In the genomic region with DNA sequence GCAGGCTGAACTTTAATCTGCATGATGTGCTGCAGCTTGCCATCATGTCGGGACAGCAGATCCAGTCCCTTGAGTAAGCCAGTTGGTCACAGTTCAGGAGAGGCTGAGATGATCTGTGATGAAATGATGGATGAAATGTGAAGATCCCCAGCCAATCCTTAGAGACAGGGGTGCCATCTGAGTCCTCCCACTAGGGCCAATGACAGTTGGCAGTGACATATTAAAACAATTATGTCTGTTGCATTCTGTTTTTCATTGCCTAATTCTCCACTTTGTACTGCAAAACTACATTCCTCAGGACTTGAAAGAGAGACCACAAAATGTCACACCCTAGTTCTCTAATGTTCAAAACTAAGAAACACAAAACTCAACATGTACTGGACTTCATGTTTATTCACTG, we compare ENCODE assay signal across 2 cellular contexts.
TF ChIP-seq lines count a peak whose summit lies in the region.

No MANE protein-coding gene starts in this region.

TF ChIP-seq in SK-N-SH, 30 proteins besides CTCF, POLR2A, EP300 and RAD21:
- TF ChIP-seq TCF12 (IDR thresholded peaks at IDR 0.05) (0 out of 2 replicates have a peak, but pooled peaks have one; percentile 15), SMC3 (IDR thresholded peaks at IDR 0.05; ENCODE audit: low read depth, low read length) (no peak)

TF ChIP-seq in SK-N-SH treated with all-trans-retinoic acid at 6 μM for 48 hours, 23 proteins besides CTCF, POLR2A, EP300 and RAD21:
- TF ChIP-seq GLIS3 (CRISPR knock-in tag; IDR thresholded peaks at IDR 0.05): no peak
- TF ChIP-seq CSDC2 (CRISPR knock-in tag; IDR thresholded peaks at IDR 0.05): no peak
- TF ChIP-seq, protein P1, sequence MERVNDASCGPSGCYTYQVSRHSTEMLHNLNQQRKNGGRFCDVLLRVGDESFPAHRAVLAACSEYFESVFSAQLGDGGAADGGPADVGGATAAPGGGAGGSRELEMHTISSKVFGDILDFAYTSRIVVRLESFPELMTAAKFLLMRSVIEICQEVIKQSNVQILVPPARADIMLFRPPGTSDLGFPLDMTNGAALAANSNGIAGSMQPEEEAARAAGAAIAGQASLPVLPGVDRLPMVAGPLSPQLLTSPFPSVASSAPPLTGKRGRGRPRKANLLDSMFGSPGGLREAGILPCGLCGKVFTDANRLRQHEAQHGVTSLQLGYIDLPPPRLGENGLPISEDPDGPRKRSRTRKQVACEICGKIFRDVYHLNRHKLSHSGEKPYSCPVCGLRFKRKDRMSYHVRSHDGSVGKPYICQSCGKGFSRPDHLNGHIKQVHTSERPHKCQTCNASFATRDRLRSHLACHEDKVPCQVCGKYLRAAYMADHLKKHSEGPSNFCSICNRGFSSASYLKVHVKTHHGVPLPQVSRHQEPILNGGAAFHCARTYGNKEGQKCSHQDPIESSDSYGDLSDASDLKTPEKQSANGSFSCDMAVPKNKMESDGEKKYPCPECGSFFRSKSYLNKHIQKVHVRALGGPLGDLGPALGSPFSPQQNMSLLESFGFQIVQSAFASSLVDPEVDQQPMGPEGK (CRISPR knock-in tag; IDR thresholded peaks at IDR 0.05; ENCODE audit: borderline replicate concordance): no peak
- TF ChIP-seq ISL1 (CRISPR knock-in tag; IDR thresholded peaks at IDR 0.05): no peak
- TF ChIP-seq ZFP30 (CRISPR knock-in tag; IDR thresholded peaks at IDR 0.05): no peak
- TF ChIP-seq TCF4 (CRISPR knock-in tag; IDR thresholded peaks at IDR 0.05; ENCODE audit: borderline replicate concordance): no peak
- no peak for TF ChIP-seq ESRRG (CRISPR knock-in tag; IDR thresholded peaks at IDR 0.05)
- no peak for TF ChIP-seq TOX (CRISPR knock-in tag; IDR thresholded peaks at IDR 0.05; ENCODE audit: borderline replicate concordance)
- TF ChIP-seq, protein P2, sequence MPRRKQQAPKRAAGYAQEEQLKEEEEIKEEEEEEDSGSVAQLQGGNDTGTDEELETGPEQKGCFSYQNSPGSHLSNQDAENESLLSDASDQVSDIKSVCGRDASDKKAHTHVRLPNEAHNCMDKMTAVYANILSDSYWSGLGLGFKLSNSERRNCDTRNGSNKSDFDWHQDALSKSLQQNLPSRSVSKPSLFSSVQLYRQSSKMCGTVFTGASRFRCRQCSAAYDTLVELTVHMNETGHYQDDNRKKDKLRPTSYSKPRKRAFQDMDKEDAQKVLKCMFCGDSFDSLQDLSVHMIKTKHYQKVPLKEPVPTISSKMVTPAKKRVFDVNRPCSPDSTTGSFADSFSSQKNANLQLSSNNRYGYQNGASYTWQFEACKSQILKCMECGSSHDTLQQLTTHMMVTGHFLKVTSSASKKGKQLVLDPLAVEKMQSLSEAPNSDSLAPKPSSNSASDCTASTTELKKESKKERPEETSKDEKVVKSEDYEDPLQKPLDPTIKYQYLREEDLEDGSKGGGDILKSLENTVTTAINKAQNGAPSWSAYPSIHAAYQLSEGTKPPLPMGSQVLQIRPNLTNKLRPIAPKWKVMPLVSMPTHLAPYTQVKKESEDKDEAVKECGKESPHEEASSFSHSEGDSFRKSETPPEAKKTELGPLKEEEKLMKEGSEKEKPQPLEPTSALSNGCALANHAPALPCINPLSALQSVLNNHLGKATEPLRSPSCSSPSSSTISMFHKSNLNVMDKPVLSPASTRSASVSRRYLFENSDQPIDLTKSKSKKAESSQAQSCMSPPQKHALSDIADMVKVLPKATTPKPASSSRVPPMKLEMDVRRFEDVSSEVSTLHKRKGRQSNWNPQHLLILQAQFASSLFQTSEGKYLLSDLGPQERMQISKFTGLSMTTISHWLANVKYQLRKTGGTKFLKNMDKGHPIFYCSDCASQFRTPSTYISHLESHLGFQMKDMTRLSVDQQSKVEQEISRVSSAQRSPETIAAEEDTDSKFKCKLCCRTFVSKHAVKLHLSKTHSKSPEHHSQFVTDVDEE (CRISPR knock-in tag; IDR thresholded peaks at IDR 0.05): no peak
- TF ChIP-seq SNAI2 (CRISPR knock-in tag; IDR thresholded peaks at IDR 0.05): no peak
- no peak for TF ChIP-seq ZNF8 (CRISPR knock-in tag; IDR thresholded peaks at IDR 0.05)
- TF ChIP-seq BACH2 (CRISPR knock-in tag; IDR thresholded peaks at IDR 0.05; ENCODE audit: borderline replicate concordance): no peak
- no peak for TF ChIP-seq ZC3H10 (CRISPR knock-in tag; IDR thresholded peaks at IDR 0.05)
- TF ChIP-seq, protein P3, sequence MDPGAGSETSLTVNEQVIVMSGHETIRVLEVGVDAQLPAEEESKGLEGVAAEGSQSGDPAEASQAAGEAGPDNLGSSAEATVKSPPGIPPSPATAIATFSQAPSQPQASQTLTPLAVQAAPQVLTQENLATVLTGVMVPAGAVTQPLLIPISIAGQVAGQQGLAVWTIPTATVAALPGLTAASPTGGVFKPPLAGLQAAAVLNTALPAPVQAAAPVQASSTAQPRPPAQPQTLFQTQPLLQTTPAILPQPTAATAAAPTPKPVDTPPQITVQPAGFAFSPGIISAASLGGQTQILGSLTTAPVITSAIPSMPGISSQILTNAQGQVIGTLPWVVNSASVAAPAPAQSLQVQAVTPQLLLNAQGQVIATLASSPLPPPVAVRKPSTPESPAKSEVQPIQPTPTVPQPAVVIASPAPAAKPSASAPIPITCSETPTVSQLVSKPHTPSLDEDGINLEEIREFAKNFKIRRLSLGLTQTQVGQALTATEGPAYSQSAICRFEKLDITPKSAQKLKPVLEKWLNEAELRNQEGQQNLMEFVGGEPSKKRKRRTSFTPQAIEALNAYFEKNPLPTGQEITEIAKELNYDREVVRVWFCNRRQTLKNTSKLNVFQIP (CRISPR knock-in tag; IDR thresholded peaks at IDR 0.05; ENCODE audit: borderline replicate concordance, low read depth): no peak
- TF ChIP-seq PPARA (CRISPR knock-in tag; IDR thresholded peaks at IDR 0.05; ENCODE audit: borderline replicate concordance): no peak
- TF ChIP-seq ZFP3 (CRISPR knock-in tag; IDR thresholded peaks at IDR 0.05): no peak
